15 cellular contexts compared by ENCODE assay signal in genomic region chr1:59012378-59012777, GRCh38.
DNase-seq lines count a peak whose midpoint lies in the region; ATAC-seq and TF ChIP-seq lines count a peak whose summit lies in the region.
"Had no signal": no experiment of that assay in that cellular context is flagged by ENCODE, and none has a peak within 500 bp of the region (broad histone marks: within the 10 kb centered on the region; RNA-seq: fewer than 3 reads in every experiment).

No MANE protein-coding gene starts in this region.

- 96 to 99% (median 97%) methylated on average over 3 of the region's 3 CpGs for WGBS in heart left ventricle, 4 donors
- WGBS in gastroesophageal sphincter (ENCODE audit: low coverage in 1 of 2), 2 donors = 85 to 98% methylated on average over 3 of the region's 3 CpGs
- WGBS in sigmoid colon, 2 donors = 89 to 93% methylated on average over 3 of the region's 3 CpGs

- H3K9me3 ChIP-seq in left ventricle myocardium inferior (replicated peaks) (no peaks in the 10 kb centered on the region), heart left ventricle (no peaks in the 10 kb centered on the region), gastroesophageal sphincter (no peaks in the 10 kb centered on the region), sigmoid colon (no peaks in the 10 kb centered on the region)

- intact Hi-C loops in left ventricle myocardium inferior (cut with micrococcal nuclease) = no loop called here
- intact Hi-C loops in heart left ventricle (cut with DNase I) = loop anchor here in 5 of 10 donors (5.0 to 10.0 kb wide), 5 partner anchors 40 to 228 kb away; partner anchors contain the start of gene JUN (in 1 of the 5)
- intact Hi-C loops in sigmoid colon (cut with DNase I) = loop anchor here (2.0 to 10.0 kb wide), 4 partner anchors 40 to 228 kb away; partner anchors contain the start of gene JUN

- H3K27ac ChIP-seq in left ventricle myocardium inferior (replicated peaks) (peak overlapping the region; percentile 87), heart left ventricle (peak overlapping the region in 6 of 12 donors; percentile 77 to 88 (median 82)), gastroesophageal sphincter (peak overlapping the region in 3 of 4 donors; percentile 80 to 85 (median 83)), sigmoid colon (peak overlapping the region; percentile 72 to 95 (median 89))

- no peak for TF ChIP-seq EP300 in gastroesophageal sphincter (IDR thresholded peaks at IDR 0.05)
- TF ChIP-seq EP300 in sigmoid colon (IDR thresholded peaks at IDR 0.05) = no peak

- DNase-seq in left ventricle myocardium inferior (no peak), heart left ventricle (no peak), sigmoid colon (no peak), GF-D8 (lab: John Stamatoyannopoulos, UW) (no peak), NOMO-1 treated with DMSO at 0.1 percent for 48 hours (lab: John Stamatoyannopoulos, UW; ENCODE audit: unreplicated experiment) (no peak), RPMI8226 (no peak), NCI-H526 treated with DMSO at 0.1 percent for 48 hours (lab: John Stamatoyannopoulos, UW) (no peak)
- DNase-seq: activated CD4-positive, alpha-beta T cell treated with anti-CD3 and anti-CD28 coated beads, Interleukin-2, amount 50 U/mL, for 48 hours; activated T-cell treated with anti-CD3 and anti-CD28 coated beads, Interleukin-2, amount 50 U/mL, for 4 hours; brain microvascular endothelial cell; left ventricle myocardium superior; NCI-H1694; NCI-H2227 treated with DMSO at 0.1 percent for 48 hours; stimulated activated CD4-positive, alpha-beta T cell treated with anti-CD3 and anti-CD28 coated beads, Interleukin-2, amount 100 ng/mL, for 48 hours had no signal

- ATAC-seq in heart left ventricle = no peak
- ATAC-seq in gastroesophageal sphincter = no peak
- ATAC-seq: activated T-cell treated with anti-CD3 and anti-CD28 coated beads, Interleukin-2, amount 50 U/mL, for 4 hours had no signal

- H3K4me1 ChIP-seq in left ventricle myocardium inferior = peaks cover 49% of the 10 kb centered on the region
- peaks cover 6 to 51% (median 29%) of the 10 kb centered on the region in 12 donors for H3K4me1 ChIP-seq in heart left ventricle
- peaks cover 0 to 30% (median 10%) of the 10 kb centered on the region in 3 donors for H3K4me1 ChIP-seq in gastroesophageal sphincter
- H3K4me1 ChIP-seq in sigmoid colon = peaks cover 0 to 59% (median 45%) of the 10 kb centered on the region in 4 donors

- H3K36me3 ChIP-seq in left ventricle myocardium inferior (no peaks in the 10 kb centered on the region), heart left ventricle (no peaks in the 10 kb centered on the region), gastroesophageal sphincter (no peaks in the 10 kb centered on the region), sigmoid colon (no peaks in the 10 kb centered on the region)
- H3K36me3 ChIP-seq: brain microvascular endothelial cell had no signal

- H3K4me3 ChIP-seq in left ventricle myocardium inferior (no peak overlapping the region), heart left ventricle (no peak overlapping the region), gastroesophageal sphincter (no peak overlapping the region), sigmoid colon (no peak overlapping the region)

- no peak for TF ChIP-seq POLR2A in heart left ventricle (IDR thresholded peaks at IDR 0.05)
- no peak for TF ChIP-seq POLR2A in gastroesophageal sphincter (IDR thresholded peaks at IDR 0.05)
- no peak for TF ChIP-seq POLR2A in sigmoid colon (IDR thresholded peaks at IDR 0.05)

- H3K27me3 ChIP-seq in left ventricle myocardium inferior (ENCODE audit: low read depth) (no peaks in the 10 kb centered on the region), heart left ventricle (no peaks in the 10 kb centered on the region), gastroesophageal sphincter (no peaks in the 10 kb centered on the region), sigmoid colon (no peaks in the 10 kb centered on the region)
- H3K27me3 ChIP-seq: brain microvascular endothelial cell had no signal

- no peak for TF ChIP-seq CTCF in left ventricle myocardium inferior (IDR thresholded peaks at IDR 0.05; ENCODE audit: borderline replicate concordance)
- no peak for TF ChIP-seq CTCF in heart left ventricle (IDR thresholded peaks at IDR 0.05)
- TF ChIP-seq CTCF in gastroesophageal sphincter (IDR thresholded peaks at IDR 0.05) = no peak
- TF ChIP-seq CTCF in sigmoid colon (IDR thresholded peaks at IDR 0.05) = no peak
